8 cellular contexts compared by ENCODE assay signal in genomic region chr15:47184003-47184404, GRCh38.
A peak's percentile ranks its signal among the peaks of the same experiment; 100 is the strongest.
DNase-seq lines count a peak whose midpoint lies in the region; ATAC-seq, FAIRE-seq and TF ChIP-seq lines count a peak whose summit lies in the region.

No MANE protein-coding gene starts in this region.

- TF ChIP-seq CTCF in endothelial cell of umbilical vein (IDR thresholded peaks at IDR 0.05; ENCODE audit: extremely low read depth in 1 of 2, insufficient read depth in 1 of 2, low read depth in 1 of 2, low read length in 2 of 2) = no peak

- intact Hi-C loops in endothelial cell of umbilical vein (cut with micrococcal nuclease) = loop anchor here (1.0 to 2.0 kb wide), 3 partner anchors 871 to 1479 kb away; no protein-coding TSS in a partner anchor

- H3K4me1 ChIP-seq in endothelial cell of umbilical vein (ENCODE audit: control insufficient read depth, extremely low read depth, insufficient read depth, low read length) = peaks cover 24% of the 10 kb centered on the region
- H3K4me1 ChIP-seq in neuron (ENCODE audit: insufficient read depth, low read length) = no peaks in the 10 kb centered on the region

- dilution Hi-C loops in endothelial cell of umbilical vein (cut with MboI; ENCODE audit: extremely low pct_ligation_motif_present, low sequenced_read_pairs) = no loop called here

- no peak for TF ChIP-seq POLR2A in endothelial cell of umbilical vein (IDR thresholded peaks at IDR 0.05; ENCODE audit: low read depth, low read length)

- DNase-seq in NCI-H2107 treated with DMSO at 0.1 percent for 48 hours (lab: John Stamatoyannopoulos, UW; ENCODE audit: unreplicated experiment) = peak; percentile 22
- no peak for DNase-seq in NCI-H2107 (lab: John Stamatoyannopoulos, UW)
- peak; percentile 74 to 79 for DNase-seq in NCI-H524 (lab: John Stamatoyannopoulos, UW)
- DNase-seq in endothelial cell of umbilical vein (ENCODE audit: low read depth, low spot score) = peak; percentile 62
- no peak for DNase-seq in SHP77 treated with DMSO at 0.1 percent for 48 hours (lab: John Stamatoyannopoulos, UW)
- DNase-seq in activated gamma-delta T cell (lab: John Stamatoyannopoulos, UW) = no peak

- H3K9ac ChIP-seq in endothelial cell of umbilical vein (replicated peaks; ENCODE audit: extremely low read depth, insufficient read depth, low read length) = peak overlapping the region; percentile 64

- peak overlapping the region; percentile 70 for H3K27ac ChIP-seq in endothelial cell of umbilical vein (ENCODE audit: insufficient read depth, low read depth, low read length)

- no peaks in the 10 kb centered on the region for H3K9me1 ChIP-seq in endothelial cell of umbilical vein (replicated peaks; ENCODE audit: control insufficient read depth, extremely low read depth, insufficient read depth, low read length)

- POLR2A ChIA-PET in endothelial cell of umbilical vein (lab: Charles Lee) = no interaction called here

- CTCF ChIA-PET in endothelial cell of umbilical vein (lab: Charles Lee) = interaction anchor here (1.0 to 6.5 kb wide), 5 partner anchors 11 to 1479 kb away, joined by 3 to 54 read pairs (median 5); no protein-coding TSS in a partner anchor

- H2AFZ ChIP-seq in endothelial cell of umbilical vein (ENCODE audit: low read depth, low read length) (peak overlapping the region; percentile 99), neuron (ENCODE audit: low read depth, low read length) (no peak overlapping the region)

- H4K20me1 ChIP-seq in endothelial cell of umbilical vein (replicated peaks; ENCODE audit: control insufficient read depth, extremely low read depth, insufficient read depth, low read length) = no peaks in the 10 kb centered on the region

- no peak for ATAC-seq in HG03159 (IDR thresholded peaks at IDR 0.05; ENCODE audit: unreplicated experiment)

- H3K4me2 ChIP-seq in endothelial cell of umbilical vein (ENCODE audit: insufficient read depth, low read length) = peak overlapping the region; percentile 90

- BruUV-seq in endothelial cell of umbilical vein (replicated peaks; lab: Mats Ljungman, UMichigan) = TSS peak; percentile 30

- H3K27me3 ChIP-seq in endothelial cell of umbilical vein (ENCODE audit: control insufficient read depth in 2 of 2, insufficient read depth in 2 of 2, low read length in 2 of 2) (no peaks in the 10 kb centered on the region), neuron (ENCODE audit: insufficient read depth, low read length) (peaks cover 52% of the 10 kb centered on the region)

- FAIRE-seq in endothelial cell of umbilical vein (lab: Jason Lieb, UNC) = no peak

- peak overlapping the region; percentile 57 to 76 (median 72) for H3K4me3 ChIP-seq in endothelial cell of umbilical vein (replicated peaks in 1 of 3; ENCODE audit: insufficient read depth in 1 of 3, low read depth in 1 of 3, low read length in 3 of 3)
- H3K4me3 ChIP-seq in neuron (ENCODE audit: low read length) = peak overlapping the region; percentile 5

- H3K9me3 ChIP-seq in endothelial cell of umbilical vein (replicated peaks; ENCODE audit: control insufficient read depth, insufficient read depth, low read length) (no peaks in the 10 kb centered on the region), neuron (ENCODE audit: low read length) (no peaks in the 10 kb centered on the region)

- H3K36me3 ChIP-seq in endothelial cell of umbilical vein (ENCODE audit: control insufficient read depth in 2 of 2, extremely low read depth in 1 of 2, insufficient read depth in 2 of 2, low read length in 2 of 2) (no peaks in the 10 kb centered on the region), neuron (ENCODE audit: insufficient read depth, low read length) (no peaks in the 10 kb centered on the region)

- peaks cover 15% of the 10 kb centered on the region for H3K79me2 ChIP-seq in endothelial cell of umbilical vein (ENCODE audit: control insufficient read depth, insufficient read depth, low read length)

TF ChIP-seq in endothelial cell of umbilical vein, 7 proteins besides CTCF, POLR2A, EP300 and RAD21:
- no peak for TF ChIP-seq FOS (IDR thresholded peaks at IDR 0.05; ENCODE audit: borderline replicate concordance, insufficient read depth, low read length)
- TF ChIP-seq POLR2AphosphoS5 (IDR thresholded peaks at IDR 0.05; ENCODE audit: insufficient read depth, low read depth, low read length) = no peak
- TF ChIP-seq MYC (IDR thresholded peaks at IDR 0.05; ENCODE audit: low read depth, low read length) = no peak
- TF ChIP-seq GATA2 (IDR thresholded peaks at IDR 0.05; ENCODE audit: insufficient read depth, insufficient read length, low read depth, low read length) = no peak
- TF ChIP-seq MAX (IDR thresholded peaks at IDR 0.05; ENCODE audit: insufficient read depth, insufficient read length) = no peak
- no peak for TF ChIP-seq JUN (IDR thresholded peaks at IDR 0.05; ENCODE audit: borderline replicate concordance, insufficient read depth, insufficient read length, low read depth)
- no peak for TF ChIP-seq EZH2 (IDR thresholded peaks at IDR 0.05; ENCODE audit: borderline replicate concordance, low read depth, low read length, severe bottlenecking)
TF ChIP-seq in endothelial cell of umbilical vein: peak in this region for 0.

Comparison
In these comparisons a context has a peak if more than half of its experiments do, and no peak if none do; other contexts are left out.
1. DNase-seq: peak in NCI-H2107 treated with DMSO at 0.1 percent for 48 hours (single experiment), NCI-H524 (2 of 2) and endothelial cell of umbilical vein (single experiment); none in NCI-H2107 (single experiment), SHP77 treated with DMSO at 0.1 percent for 48 hours (single experiment) and activated gamma-delta T cell (single experiment).